ENCODE assay signal across 9 cellular contexts in the genomic region with DNA sequence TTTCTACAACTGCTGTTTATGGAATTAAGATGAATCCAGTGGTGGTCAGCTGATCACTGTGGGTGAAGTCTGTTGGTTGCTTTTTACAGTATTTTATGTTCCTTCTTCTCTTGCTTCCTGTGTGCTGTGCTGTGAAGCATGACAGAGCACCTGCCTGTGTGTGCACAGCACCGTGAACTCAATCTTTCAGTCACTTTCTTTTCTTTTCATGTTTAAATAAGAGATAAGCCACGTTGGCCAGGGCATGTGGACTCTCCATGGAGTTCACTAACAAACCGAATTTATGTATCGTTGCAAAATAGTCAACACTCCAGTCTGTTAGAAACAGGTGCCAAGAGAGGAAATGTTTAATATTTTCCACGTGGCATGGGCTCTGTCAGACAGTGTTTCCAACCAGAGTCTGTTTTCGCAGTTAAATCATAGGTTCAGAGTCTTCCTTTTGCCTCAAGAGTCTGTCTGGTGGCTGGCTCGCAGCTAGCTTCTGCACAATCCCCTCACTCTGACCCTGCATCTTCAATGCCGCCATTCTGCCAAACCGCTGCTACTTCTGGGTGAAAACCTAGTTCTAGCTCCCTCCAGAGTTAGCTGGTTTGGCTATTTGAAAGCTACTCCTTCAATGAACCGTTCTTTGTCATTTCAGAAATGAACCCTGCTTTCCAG.
DNase-seq lines count a peak whose midpoint lies in the region; ATAC-seq, FAIRE-seq and TF ChIP-seq lines count a peak whose summit lies in the region.
"Had no signal": no experiment of that assay in that cellular context is flagged by ENCODE, and none has a peak within 500 bp of the region (broad histone marks: within the 10 kb centered on the region; RNA-seq: fewer than 3 reads in every experiment).

No MANE protein-coding gene starts in this region.

- no peak overlapping the region for H3K4me2 ChIP-seq in K562 (ENCODE audit: insufficient read depth, low read length)

- H3K27me3 ChIP-seq in K562 (ENCODE audit: control insufficient read depth in 2 of 2, insufficient read depth in 2 of 2, low read length in 2 of 2), result no peaks in the 10 kb centered on the region
- H3K27me3 ChIP-seq in foreskin keratinocyte, result no peaks in the 10 kb centered on the region

- CTCF ChIA-PET in K562 (lab: Yijun Ruan, JAX; ENCODE audit: low intra/inter-chr PET ratio), result no interaction called here

- FAIRE-seq in K562 (lab: Jason Lieb, UNC), result no peak

- WGBS in K562 (ENCODE audit: insufficient coverage, low coverage, missing lambda C conversion rate), result 3% methylated on average over 10 of the region's 10 CpGs

- H3K36me3 ChIP-seq in K562 (ENCODE audit: control insufficient read depth, insufficient read depth, low read length), result no peaks in the 10 kb centered on the region

- POLR2A ChIA-PET in K562 (lab: Yijun Ruan, JAX), result interaction anchor here (1.1 to 2.2 kb wide), 2 partner anchors 9 to 185 kb away, joined by 4 to 7 read pairs; no protein-coding TSS in a partner anchor

- H3K4me1 ChIP-seq in K562 (replicated peaks in 1 of 2; ENCODE audit: control insufficient read depth in 2 of 2, insufficient read depth in 2 of 2, low read length in 2 of 2) (no peaks in the 10 kb centered on the region), foreskin keratinocyte (no peaks in the 10 kb centered on the region)

- H3K9ac ChIP-seq in K562 (ENCODE audit: insufficient read depth in 1 of 2, low read depth in 2 of 2, low read length in 2 of 2), result peak overlapping the region in 1 of 2 experiments; percentile 10; a peak in 1 of 4 replicates

- no peak for DNase-seq in K562 (ENCODE audit: extremely low read depth in 1 of 4, low spot score in 3 of 4)
- DNase-seq in cardiac septum (ENCODE audit: low spot score), result no peak
- no peak for DNase-seq in dermis blood vessel endothelial cell
- DNase-seq in foreskin keratinocyte, result no peak
- DNase-seq in Ammon's horn (ENCODE audit: low spot score), result no peak
- DNase-seq: activated naive CD8-positive, alpha-beta T cell treated with anti-CD3 and anti-CD28 coated beads, Interleukin-2, amount 10 ng/mL, durations not matched to agents 7 days and 5 days had no signal

- H2AFZ ChIP-seq in K562 (ENCODE audit: low read depth, low read length), result peak overlapping the region; percentile 18; the same call in 1 of the 2 replicates

- in situ Hi-C loops in K562 (cut with MboI), result no loop called here

- intact Hi-C loops in K562 (cut with micrococcal nuclease) (no loop called here), cardiac septum (cut with DNase I) (no loop called here)

- H3K27ac ChIP-seq in K562 (ENCODE audit: extremely low read depth, low read depth, low read length) (no peak overlapping the region), foreskin keratinocyte (no peak overlapping the region)

- peak overlapping the region; percentile 20; the same call in 1 of the 2 replicates for H3K4me3 ChIP-seq in GM08714 (ENCODE audit: low read length)
- H3K4me3 ChIP-seq in K562, result no peak overlapping the region

- H3K79me2 ChIP-seq in K562 (ENCODE audit: control insufficient read depth, insufficient read depth, low read length), result no peaks in the 10 kb centered on the region

- H4K20me1 ChIP-seq in K562 (replicated peaks; ENCODE audit: control insufficient read depth, insufficient read depth, low read length), result no peaks in the 10 kb centered on the region

- TF ChIP-seq CTCF in K562 (IDR thresholded peaks at IDR 0.05 in 2 of 3, conservative IDR thresholded peaks at IDR 0.05 in 1 of 3; ENCODE audit: insufficient read depth in 2 of 3, low read depth in 1 of 3, low read length in 3 of 3), result no peak
- TF ChIP-seq CTCF in foreskin keratinocyte (conservative IDR thresholded peaks at IDR 0.05), result no peak

- no peaks in the 10 kb centered on the region; the same call in 1 of the 2 replicates for H3K9me3 ChIP-seq in K562 (replicated peaks; ENCODE audit: control insufficient read depth, insufficient read depth, low read depth, low read length)

- TF ChIP-seq EP300 in Ishikawa (IDR thresholded peaks at IDR 0.05; ENCODE audit: borderline replicate concordance) (no peak), K562 (IDR thresholded peaks at IDR 0.05; ENCODE audit: low read length) (no peak)

- ATAC-seq in GM21529 (IDR thresholded peaks at IDR 0.05; ENCODE audit: unreplicated experiment) (peak; percentile 96), K562 (peak; percentile 41; the same call in 2 of the 3 replicates), foreskin keratinocyte (no peak)

- no peaks in the 10 kb centered on the region for H3K9me1 ChIP-seq in K562 (ENCODE audit: control insufficient read depth, insufficient read depth, low read length)

- BruUV-seq in K562 (replicated peaks; lab: Mats Ljungman, UMichigan), result no TSS peak

- TF ChIP-seq RAD21 in Ishikawa (IDR thresholded peaks at IDR 0.05; ENCODE audit: low read depth), result no peak
- no peak for TF ChIP-seq RAD21 in K562 (CRISPR knock-in tag; conservative IDR thresholded peaks at IDR 0.05 in 1 of 2, IDR thresholded peaks at IDR 0.05 in 1 of 2)

- no peak for TF ChIP-seq POLR2A in K562 (conservative IDR thresholded peaks at IDR 0.05)

TF ChIP-seq in Ishikawa, 13 proteins besides CTCF, POLR2A, EP300 and RAD21 (continues in another document):
- TF ChIP-seq ZBTB7A (IDR thresholded peaks at IDR 0.05; ENCODE audit: low read depth) (no peak), TAF1 (IDR thresholded peaks at IDR 0.05; ENCODE audit: low read depth) (no peak), CEBPB (IDR thresholded peaks at IDR 0.05) (no peak), REST (IDR thresholded peaks at IDR 0.05; ENCODE audit: low read depth) (no peak), MAX (IDR thresholded peaks at IDR 0.05) (0 out of 2 replicates have a peak, but pooled peaks have one; percentile 29), EGR1 (IDR thresholded peaks at IDR 0.05) (no peak), NFIC (IDR thresholded peaks at IDR 0.05) (no peak)

TF ChIP-seq in K562, 482 proteins besides CTCF, POLR2A, EP300 and RAD21 (continues in another document):
- TF ChIP-seq TFAM (CRISPR knock-in tag; conservative IDR thresholded peaks at IDR 0.05) (no peak), TBP (optimal IDR thresholded peaks at IDR 0.05; ENCODE audit: low read depth, low read length) (no peak), ZNF695 (CRISPR knock-in tag; IDR thresholded peaks at IDR 0.05) (no peak), NFE2 (IDR thresholded peaks at IDR 0.05; ENCODE audit: low read depth) (no peak), RBM17 (IDR thresholded peaks at IDR 0.05; ENCODE audit: borderline replicate concordance, low read depth, low read length) (no peak), CBX8 (IDR thresholded peaks at IDR 0.05; ENCODE audit: borderline replicate concordance, extremely low read depth, low read depth, low read length, poor library complexity, severe bottlenecking) (no peak), ZNF184 (CRISPR knock-in tag; IDR thresholded peaks at IDR 0.05) (no peak), FOXA3 (CRISPR knock-in tag; conservative IDR thresholded peaks at IDR 0.05 in 1 of 2, IDR thresholded peaks at IDR 0.05 in 1 of 2) (no peak), ILF3 (IDR thresholded peaks at IDR 0.05; ENCODE audit: borderline replicate concordance) (no peak), PHF21A (IDR thresholded peaks at IDR 0.05; ENCODE audit: borderline replicate concordance, low read depth) (no peak), L3MBTL2 (IDR thresholded peaks at IDR 0.05) (peak; percentile 64)
